Comparison of ENCODE assay signal across 18 cellular contexts in genomic region chr14:37413504-37414003, GRCh38.
A peak's percentile ranks its signal among the peaks of the same experiment; 100 is the strongest.
DNase-seq lines count a peak whose midpoint lies in the region; ATAC-seq, FAIRE-seq and TF ChIP-seq lines count a peak whose summit lies in the region.
"Had no signal": no experiment of that assay in that cellular context is flagged by ENCODE, and none has a peak within 500 bp of the region (broad histone marks: within the 10 kb centered on the region; RNA-seq: fewer than 3 reads in every experiment).

No MANE protein-coding gene starts in this region.

- intact Hi-C loops in HepG2 (cut with micrococcal nuclease; ENCODE audit: unreplicated experiment) (loop anchor here (2.0 kb wide), 1 partner anchor 133 kb away; no protein-coding TSS in a partner anchor), right lobe of liver (cut with DNase I) (no loop called here), GM12878 (cut with micrococcal nuclease; ENCODE audit: unreplicated experiment) (no loop called here)

- H4K91ac ChIP-seq in neuronal stem cell (ENCODE audit: low read depth, low read length, poor library complexity) = no peak overlapping the region

- no peak overlapping the region for H2BK120ac ChIP-seq in neuronal stem cell (ENCODE audit: low read depth, low read length)

- H3K9me3 ChIP-seq in HepG2 (ENCODE audit: low read length) (no peaks in the 10 kb centered on the region), right lobe of liver (no peaks in the 10 kb centered on the region), GM12878 (replicated peaks; ENCODE audit: control insufficient read depth, insufficient read depth, low read length) (no peaks in the 10 kb centered on the region), neuronal stem cell (replicated peaks in 1 of 2; ENCODE audit: control insufficient read depth in 2 of 2, insufficient read depth in 1 of 2, low read depth in 1 of 2, low read length in 2 of 2) (no peaks in the 10 kb centered on the region)
- H3K9me3 ChIP-seq: BLaER1 treated with 17β-estradiol and CSF1 and Interleukin-3, amounts not matched to agents 10 nM and 100 nM had no signal

- H3K18ac ChIP-seq in neuronal stem cell (ENCODE audit: low read length) = no peak overlapping the region

- no peak overlapping the region for H3K23ac ChIP-seq in neuronal stem cell (ENCODE audit: low read depth, low read length, poor library complexity)

- H3K14ac ChIP-seq in neuronal stem cell (ENCODE audit: low read length) = no peak overlapping the region

- BruUV-seq in HepG2 (replicated peaks; lab: Mats Ljungman, UMichigan) (no TSS peak), GM12878 (replicated peaks; lab: Mats Ljungman, UMichigan) (no TSS peak)

- no peak overlapping the region for H3K4ac ChIP-seq in neuronal stem cell (ENCODE audit: low read length)

- H4K20me1 ChIP-seq in HepG2 (ENCODE audit: insufficient read depth, low read length) = no peaks in the 10 kb centered on the region
- H4K20me1 ChIP-seq in GM12878 (ENCODE audit: control insufficient read depth, insufficient read depth) = no peaks in the 10 kb centered on the region
- H4K20me1 ChIP-seq: BLaER1 treated with 17β-estradiol and CSF1 and Interleukin-3, amounts not matched to agents 10 nM and 100 nM had no signal

- 8% methylated on average over 3 of the region's 3 CpGs for WGBS in HepG2 (ENCODE audit: low lambda C conversion rate)
- 83% methylated on average over 3 of the region's 3 CpGs for WGBS in right lobe of liver (ENCODE audit: insufficient coverage, low coverage, low lambda C conversion rate, missing lambda C conversion rate)
- WGBS in GM12878 (ENCODE audit: insufficient coverage, insufficient replicate concordance, low lambda C conversion rate, missing lambda C conversion rate) = 35% methylated on average over 3 of the region's 3 CpGs
- WGBS in neuronal stem cell (ENCODE audit: extremely low coverage in 2 of 2, insufficient read length in 2 of 2, insufficient replicate concordance in 1 of 2), 2 donors = no CpG with 5 or more reads among the region's 3 CpGs

- H2AFZ ChIP-seq in HepG2 (ENCODE audit: low read length) (peak overlapping the region; percentile 18), GM12878 (ENCODE audit: control insufficient read depth, low read depth, low read length) (no peak overlapping the region), neuronal stem cell (ENCODE audit: low read length) (no peak overlapping the region)
- H2AFZ ChIP-seq: GM23248 had no signal

- RAD21 ChIA-PET in GM12878 (lab: Charles Lee; ENCODE audit: unreplicated experiment) = no interaction called here

- H3K4me3 ChIP-seq in HepG2 (replicated peaks in 1 of 3; ENCODE audit: insufficient read depth in 1 of 3, low read depth in 2 of 3, low read length in 3 of 3) (no peak overlapping the region; a peak in 1 of 6 replicates), right lobe of liver (no peak overlapping the region), GM12878 (no peak overlapping the region), neuronal stem cell (ENCODE audit: low read length in 2 of 2) (no peak overlapping the region)
- H3K4me3 ChIP-seq: BLaER1 treated with 17β-estradiol and CSF1 and Interleukin-3, amounts not matched to agents 10 nM and 100 nM; GM23248; K562 had no signal

- CTCF ChIA-PET in HepG2 (lab: Yijun Ruan, JAX; ENCODE audit: low intra/inter-chr PET ratio, low total read pairs) (no interaction called here), GM12878 (lab: Yijun Ruan, JAX) (no interaction called here)

- TF ChIP-seq POLR2A in HepG2 (IDR thresholded peaks at IDR 0.05; ENCODE audit: insufficient read depth in 1 of 2, low read depth in 2 of 2, low read length in 2 of 2) (no peak), right lobe of liver (IDR thresholded peaks at IDR 0.05) (no peak), GM12878 (IDR thresholded peaks at IDR 0.05; ENCODE audit: low read depth, low read length) (no peak)

- H3K79me2 ChIP-seq in HepG2 (ENCODE audit: insufficient read depth, low read length) = no peaks in the 10 kb centered on the region
- H3K79me2 ChIP-seq in GM12878 (ENCODE audit: control insufficient read depth, insufficient read depth, low read length) = no peaks in the 10 kb centered on the region

- peak overlapping the region; percentile 11; the same call in 1 of the 2 replicates for H3K9ac ChIP-seq in HepG2 (ENCODE audit: insufficient read depth, low read depth, low read length)
- no peak overlapping the region for H3K9ac ChIP-seq in GM12878 (ENCODE audit: control insufficient read depth, insufficient read depth, low read length)
- H3K9ac ChIP-seq in neuronal stem cell (ENCODE audit: low read depth, low read length, poor library complexity) = peak overlapping the region; percentile 21
- H3K9ac ChIP-seq: BLaER1 treated with 17β-estradiol and CSF1 and Interleukin-3, amounts not matched to agents 10 nM and 100 nM; GM23248 had no signal

- TF ChIP-seq EP300 in HepG2 (IDR thresholded peaks at IDR 0.05; ENCODE audit: low read depth in 2 of 2, low read length in 2 of 2) = peak in 1 of 2 experiments; percentile 91; a peak in 2 of 4 replicates
- TF ChIP-seq EP300 in HepG2 (CRISPR knock-in tag; IDR thresholded peaks at IDR 0.05; ENCODE audit: borderline replicate concordance) = no peak
- TF ChIP-seq EP300 in GM12878 (IDR thresholded peaks at IDR 0.05; ENCODE audit: borderline replicate concordance in 1 of 2, control insufficient read depth in 1 of 2, low read depth in 2 of 2, low read length in 2 of 2) = no peak

- no peak overlapping the region for H2AK5ac ChIP-seq in neuronal stem cell (ENCODE audit: low read depth, low read length)

- FAIRE-seq in HepG2 (lab: Jason Lieb, UNC) = no peak
- no peak for FAIRE-seq in GM12878 (lab: Jason Lieb, UNC)
- FAIRE-seq in urothelium cell line (lab: Jason Lieb, UNC) = no peak
- FAIRE-seq: H54, HTR-8/SVneo, K562 had no signal

- H3K27me3 ChIP-seq in HepG2 (ENCODE audit: control insufficient read depth in 1 of 2, insufficient read depth in 2 of 2, low read length in 2 of 2) (no peaks in the 10 kb centered on the region), right lobe of liver (no peaks in the 10 kb centered on the region), GM12878 (replicated peaks in 1 of 2; ENCODE audit: control insufficient read depth in 2 of 2, insufficient read depth in 2 of 2, low read length in 1 of 2) (no peaks in the 10 kb centered on the region), neuronal stem cell (ENCODE audit: control insufficient read depth in 3 of 3, insufficient read depth in 3 of 3, low read depth in 1 of 3, low read length in 3 of 3) (no peaks in the 10 kb centered on the region)
- H3K27me3 ChIP-seq: BLaER1 treated with 17β-estradiol and CSF1 and Interleukin-3, amounts not matched to agents 10 nM and 100 nM had no signal

- ATAC-seq in HepG2 (peak; percentile 91), right lobe of liver (no peak), GM12878 (no peak)
- ATAC-seq: HCT116, K562 had no signal

- DNase-seq in HepG2 (ENCODE audit: low spot score) = peak; percentile 69
- DNase-seq in right lobe of liver = no peak
- no peak for DNase-seq in GM12878 (ENCODE audit: low read depth, low spot score)
- DNase-seq in neuronal stem cell (ENCODE audit: low spot score) = no peak
- DNase-seq in activated gamma-delta T cell treated with Interleukin-2 at 50 U/mL for 16 hours = no peak
- DNase-seq in SIG-M5 (lab: John Stamatoyannopoulos, UW) = no peak
- DNase-seq in urothelium cell line (ENCODE audit: low spot score) = no peak
- DNase-seq: ACHN; CD4-positive, alpha-beta T cell; COR-L47; DND-41; GDM1; GM23248 had no signal

- TF ChIP-seq RAD21 in HepG2 (CRISPR knock-in tag; IDR thresholded peaks at IDR 0.05) = no peak
- no peak for TF ChIP-seq RAD21 in GM12878 (IDR thresholded peaks at IDR 0.05; ENCODE audit: insufficient read depth, low read depth, low read length)

- H3K27ac ChIP-seq in HepG2 (ENCODE audit: extremely low read length, insufficient read depth, low read length) = peak overlapping the region; percentile 26
- no peak overlapping the region for H3K27ac ChIP-seq in right lobe of liver
- no peak overlapping the region for H3K27ac ChIP-seq in GM12878 (ENCODE audit: control insufficient read depth, insufficient read depth)
- H3K27ac ChIP-seq in neuronal stem cell (replicated peaks; ENCODE audit: low read length) = no peak overlapping the region
- H3K27ac ChIP-seq: BLaER1 treated with 17β-estradiol and CSF1 and Interleukin-3, amounts not matched to agents 10 nM and 100 nM; GM23248 had no signal

- H2BK15ac ChIP-seq in neuronal stem cell (ENCODE audit: low read length) = no peak overlapping the region

- in situ Hi-C loops in HepG2 (cut with HindIII; ENCODE audit: extremely low pct_ligation_motif_present, low pct_unique_long_range_greater_than_20kb) = no loop called here
- in situ Hi-C loops in GM12878 (cut with MboI) = no loop called here

- TF ChIP-seq CTCF in HepG2 (CRISPR knock-in tag; IDR thresholded peaks at IDR 0.05) (no peak), right lobe of liver (IDR thresholded peaks at IDR 0.05) (no peak), GM12878 (IDR thresholded peaks at IDR 0.05 in 2 of 3, conservative IDR thresholded peaks at IDR 0.05 in 1 of 3; ENCODE audit: control insufficient read depth in 2 of 3, extremely low read depth in 1 of 3, insufficient read depth in 1 of 3, low read depth in 3 of 3, low read length in 3 of 3) (no peak)

- no peak overlapping the region for H4K8ac ChIP-seq in neuronal stem cell (ENCODE audit: low read depth, low read length)

- H2BK12ac ChIP-seq in neuronal stem cell (ENCODE audit: low read length) = no peak overlapping the region

- POLR2A ChIA-PET in HepG2 (lab: Yijun Ruan, JAX) (no interaction called here), GM12878 (lab: Charles Lee) (no interaction called here)

- SMC1A ChIA-PET in GM12878 (lab: Charles Lee; ENCODE audit: uncharacterized antibody, unreplicated experiment) = no interaction called here

- H3K79me1 ChIP-seq in neuronal stem cell (ENCODE audit: low read depth, low read length) = no peaks in the 10 kb centered on the region

- H2BK5ac ChIP-seq in neuronal stem cell (ENCODE audit: low read length) = no peak overlapping the region

- H3K36me3 ChIP-seq in HepG2 (replicated peaks in 1 of 2; ENCODE audit: control insufficient read depth in 1 of 2, insufficient read depth in 2 of 2, low read length in 2 of 2) (no peaks in the 10 kb centered on the region), right lobe of liver (no peaks in the 10 kb centered on the region), GM12878 (ENCODE audit: control insufficient read depth in 2 of 2, insufficient read depth in 2 of 2, low read length in 1 of 2) (no peaks in the 10 kb centered on the region), neuronal stem cell (replicated peaks in 1 of 2; ENCODE audit: control insufficient read depth in 2 of 2, insufficient read depth in 2 of 2, low read length in 2 of 2) (no peaks in the 10 kb centered on the region)
- H3K36me3 ChIP-seq: BLaER1 treated with 17β-estradiol and CSF1 and Interleukin-3, amounts not matched to agents 10 nM and 100 nM had no signal

- H3K4me1 ChIP-seq in HepG2 (ENCODE audit: insufficient read depth, low read length) = peaks cover 22% of the 10 kb centered on the region
- H3K4me1 ChIP-seq in right lobe of liver = no peaks in the 10 kb centered on the region
- no peaks in the 10 kb centered on the region for H3K4me1 ChIP-seq in GM12878 (ENCODE audit: control insufficient read depth, insufficient read depth, low read length)
- H3K4me1 ChIP-seq in neuronal stem cell (ENCODE audit: control insufficient read depth in 2 of 2, insufficient read depth in 1 of 2, low read depth in 1 of 2, low read length in 2 of 2) = no peaks in the 10 kb centered on the region
- H3K4me1 ChIP-seq: BLaER1 treated with 17β-estradiol and CSF1 and Interleukin-3, amounts not matched to agents 10 nM and 100 nM had no signal

- H3K4me2 ChIP-seq in HepG2 (ENCODE audit: low read depth, low read length) = peak overlapping the region; percentile 49
- no peak overlapping the region for H3K4me2 ChIP-seq in GM12878 (ENCODE audit: control insufficient read depth, insufficient read depth)
- no peak overlapping the region for H3K4me2 ChIP-seq in neuronal stem cell (ENCODE audit: insufficient read depth, low read length, poor library complexity, severe bottlenecking)
- H3K4me2 ChIP-seq: BLaER1 treated with 17β-estradiol and CSF1 and Interleukin-3, amounts not matched to agents 10 nM and 100 nM had no signal

Comparison
In these comparisons a context has a peak if more than half of its experiments do, and no peak if none do; other contexts are left out.
1. Of the 75 proteins assayed by ChIP-seq in both HepG2 and GM12878: peak only in HepG2: ASH2L, ATF2, BCL3, CHD4, HDAC2, NFIC and 3 more; only in GM12878: FOXK2; in both: none; in neither: 62; mixed calls (peak in some experiments, not most) for 3.